ENCODE assay signal across 8 cellular contexts in the genomic region with DNA sequence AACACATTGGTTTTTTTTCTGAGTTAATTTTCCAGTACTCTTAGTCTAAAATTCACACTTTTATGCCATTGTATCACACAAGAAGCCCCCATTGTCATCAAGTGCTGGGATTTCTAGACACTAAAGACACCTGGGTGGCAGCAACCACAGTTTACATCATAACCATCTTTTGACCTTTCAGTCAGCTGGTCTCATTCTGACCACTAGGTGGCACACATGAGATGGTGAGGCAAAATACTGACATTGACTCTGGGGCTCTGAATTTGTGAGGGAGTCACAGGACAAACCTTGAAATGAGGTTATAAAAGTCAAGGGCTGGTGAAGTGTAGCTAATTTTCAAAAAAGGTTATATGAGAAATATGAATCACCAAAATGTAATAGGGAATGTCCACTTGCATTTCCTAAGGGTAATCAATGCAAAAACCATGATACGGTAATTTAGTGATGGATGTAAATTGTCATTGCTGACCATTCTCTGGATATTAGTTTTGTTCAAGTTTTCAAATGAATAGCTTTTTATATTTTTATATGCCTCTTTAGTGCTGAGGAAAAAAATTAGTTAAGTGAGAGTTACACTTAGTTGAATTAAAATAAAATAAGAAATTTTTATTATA.
A peak's percentile ranks its signal among the peaks of the same experiment; 100 is the strongest.
DNase-seq lines count a peak whose midpoint lies in the region; ATAC-seq and TF ChIP-seq lines count a peak whose summit lies in the region.

No MANE protein-coding gene starts in this region.

- peak; percentile 79 for TF ChIP-seq CTCF in AG04450 (IDR thresholded peaks at IDR 0.05; ENCODE audit: low read depth, low read length)

- H3K4me3 ChIP-seq in AG04450 (ENCODE audit: low read depth, low read length), result no peak overlapping the region

- DNase-seq in AG04450 (ENCODE audit: low read depth, low spot score) (no peak), NCI-H2081 treated with DMSO at 0.1 percent for 48 hours (lab: John Stamatoyannopoulos, UW) (peak; percentile 25), dermis microvascular lymphatic vessel endothelial cell (ENCODE audit: low read depth in 2 of 2) (peak; percentile 32 to 56), myocyte (ENCODE audit: low read depth) (peak; percentile 44)
- DNase-seq in activated CD4-positive, alpha-beta T cell treated with anti-CD3 and anti-CD28 coated beads for 4 hours, result peak; percentile 57 to 74
- DNase-seq in stimulated activated CD8-positive, alpha-beta memory T cell treated with anti-CD3 and anti-CD28 coated beads, Interleukin-7, amount 100 ng/mL, for 4 hours (ENCODE audit: low read depth in 2 of 2), result peak; percentile 20 to 61

- POLR2A ChIA-PET in AG04450 (lab: Yijun Ruan, JAX), result no interaction called here

- ATAC-seq in GM18498 (IDR thresholded peaks at IDR 0.05; ENCODE audit: unreplicated experiment) (peak; percentile 95), HG02970 (IDR thresholded peaks at IDR 0.05; ENCODE audit: low FRiP score, unreplicated experiment) (peak; percentile 79)

- H3K9me3 ChIP-seq in AG04450 (ENCODE audit: control insufficient read depth, insufficient read depth, low read length), result no peaks in the 10 kb centered on the region

- no peak overlapping the region for H3K27ac ChIP-seq in AG04450 (ENCODE audit: low read depth, low read length)

- CTCF ChIA-PET in AG04450 (lab: Charles Lee), result interaction anchor here (0.6 to 1.4 kb wide), 13 partner anchors 11 to 1757 kb away, joined by 3 to 6 read pairs (median 4); no protein-coding TSS in a partner anchor

- H3K27me3 ChIP-seq in AG04450 (ENCODE audit: control insufficient read depth, insufficient read depth, low read length), result no peaks in the 10 kb centered on the region
